ENCODE assay signal across 1 cellular context in genomic region chr11:58495906-58496305, GRCh38.
A peak's percentile ranks its signal among the peaks of the same experiment; 100 is the strongest.
TF ChIP-seq lines count a peak whose summit lies in the region.

No MANE protein-coding gene starts in this region.

TF ChIP-seq in GM12878, 131 proteins besides CTCF, POLR2A, EP300 and RAD21 (continued from another document):
- TF ChIP-seq GABPA (IDR thresholded peaks at IDR 0.05; ENCODE audit: low read depth) (no peak), CHD1 (IDR thresholded peaks at IDR 0.05; ENCODE audit: low read depth, low read length) (no peak), E4F1 (IDR thresholded peaks at IDR 0.05; ENCODE audit: borderline replicate concordance, partially characterized antibody) (no peak), CREB1 (IDR thresholded peaks at IDR 0.05; ENCODE audit: low read depth) (no peak), RAD51 (IDR thresholded peaks at IDR 0.05) (no peak), TCF12 (IDR thresholded peaks at IDR 0.05; ENCODE audit: low read depth, low read length) (peak; percentile 59), MEF2B (IDR thresholded peaks at IDR 0.05; ENCODE audit: partially characterized antibody, poor library complexity, severe bottlenecking) (peak; percentile 35), BACH1 (IDR thresholded peaks at IDR 0.05; ENCODE audit: borderline replicate concordance) (no peak), LARP7 (IDR thresholded peaks at IDR 0.05) (no peak), BCL11A (IDR thresholded peaks at IDR 0.05; ENCODE audit: low read depth, low read length) (no peak), JUNB (IDR thresholded peaks at IDR 0.05) (peak; percentile 39; the same call in 1 of the 2 replicates), EED (IDR thresholded peaks at IDR 0.05; ENCODE audit: low read depth) (peak; percentile 59), NFIC (IDR thresholded peaks at IDR 0.05; ENCODE audit: low read depth, low read length) (no peak)
